Comparison of ENCODE assay signal across 1 cellular context in genomic region chr17:44220211-44221071, GRCh38.
TF ChIP-seq lines count a peak whose summit lies in the region.

No MANE protein-coding gene starts in this region.

TF ChIP-seq in GM23338, 12 proteins besides CTCF, POLR2A, EP300 and RAD21 (continued from another document):
- no peak for TF ChIP-seq CREB1 (CRISPR knock-in tag; IDR thresholded peaks at IDR 0.05; ENCODE audit: low read depth)
- TF ChIP-seq STAT1 (IDR thresholded peaks at IDR 0.05; ENCODE audit: unreplicated experiment), result no peak
- no peak for TF ChIP-seq ZNF331 (CRISPR knock-in tag; IDR thresholded peaks at IDR 0.05; ENCODE audit: low read depth)
- no peak for TF ChIP-seq ZNF462 (CRISPR knock-in tag; IDR thresholded peaks at IDR 0.05)
- TF ChIP-seq POLR2AphosphoS5 (IDR thresholded peaks at IDR 0.05; ENCODE audit: low read depth), result no peak; the same call in none of the 2 replicates
- no peak for TF ChIP-seq ETS1 (IDR thresholded peaks at IDR 0.05)
